Comparison of ENCODE assay signal across 24 cellular contexts in the genomic region with DNA sequence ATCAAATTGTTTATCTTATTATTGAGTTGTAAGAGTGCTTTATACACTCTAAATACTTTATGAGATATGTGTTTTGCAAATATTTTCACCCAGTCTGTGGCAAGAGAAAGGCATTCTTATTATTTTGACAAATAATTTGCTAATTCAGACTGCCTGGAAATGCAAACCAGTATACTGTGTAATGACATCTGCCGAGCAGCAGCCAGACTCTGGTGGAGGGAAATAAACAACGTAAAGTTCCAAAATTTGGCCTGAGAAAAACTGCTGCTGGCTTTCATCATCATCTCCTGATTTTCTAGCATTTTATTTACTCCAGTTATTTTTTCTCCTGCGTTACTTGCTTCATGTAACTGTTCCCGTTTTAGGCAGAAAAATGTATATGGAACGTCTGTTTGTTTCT.
DNase-seq lines count a peak whose midpoint lies in the region; ATAC-seq and TF ChIP-seq lines count a peak whose summit lies in the region.
"Had no signal": no experiment of that assay in that cellular context is flagged by ENCODE, and none has a peak within 500 bp of the region (broad histone marks: within the 10 kb centered on the region; RNA-seq: fewer than 3 reads in every experiment).

No MANE protein-coding gene starts in this region.

- H3K4me1 Mint-ChIP-seq in chondrocyte (ENCODE audit: low read depth): peaks cover 46% of the 10 kb centered on the region
- H3K4me1 Mint-ChIP-seq: activated CD4-positive, alpha-beta T cell treated with anti-CD3 and anti-CD28 coated beads, Interleukin-2, amount 10 ng/mL, durations not matched to agents 24 days and 14 days had no signal

- no peak overlapping the region for H3K4me2 ChIP-seq in mesenchymal stem cell (ENCODE audit: low read length, poor library complexity, severe bottlenecking)

- H2BK12ac ChIP-seq in mesenchymal stem cell (ENCODE audit: low read length in 2 of 2): no peak overlapping the region

- no peak overlapping the region for H2AFZ ChIP-seq in mesenchymal stem cell (ENCODE audit: low read depth, low read length)
- H2AFZ ChIP-seq: parathyroid adenoma had no signal

- no peaks in the 10 kb centered on the region for H3K36me3 Mint-ChIP-seq in chondrocyte (ENCODE audit: low read depth)
- H3K36me3 Mint-ChIP-seq: mesothelial cell of epicardium; natural killer cell treated with Interleukin-12 subunit alpha and Interleukin-12 subunit beta and Interleukin-15 and Interleukin-18, amount 100 ng/mL, for 72 hours had no signal

- no peak overlapping the region for H2BK120ac ChIP-seq in mesenchymal stem cell (ENCODE audit: low read depth, low read length)

- H3K27ac ChIP-seq in mesenchymal stem cell (ENCODE audit: low read length, poor library complexity, severe bottlenecking): no peak overlapping the region
- peak overlapping the region; percentile 88 to 94 for H3K27ac ChIP-seq in tibial artery
- H3K27ac ChIP-seq: parathyroid adenoma, RWPE1 had no signal

- no peaks in the 10 kb centered on the region for H3K27me3 ChIP-seq in mesenchymal stem cell (ENCODE audit: control insufficient read depth in 1 of 2, insufficient read depth in 1 of 2, low read length in 2 of 2)
- H3K27me3 ChIP-seq in tibial artery: no peaks in the 10 kb centered on the region
- H3K27me3 ChIP-seq: esophagus muscularis mucosa had no signal

- no peaks in the 10 kb centered on the region for H3K36me3 ChIP-seq in mesenchymal stem cell (ENCODE audit: control insufficient read depth in 1 of 2, insufficient read depth in 2 of 2, low read depth in 1 of 2, low read length in 2 of 2)
- H3K36me3 ChIP-seq in tibial artery: no peaks in the 10 kb centered on the region
- H3K36me3 ChIP-seq: esophagus muscularis mucosa had no signal

- ATAC-seq in GM18861 (IDR thresholded peaks at IDR 0.05; ENCODE audit: unreplicated experiment): no peak
- ATAC-seq in GM18858 (IDR thresholded peaks at IDR 0.05; ENCODE audit: unreplicated experiment): no peak
- ATAC-seq: natural killer cell treated with Interleukin-12 subunit alpha and Interleukin-12 subunit beta and Interleukin-15 and Interleukin-18, amount 100 ng/mL, for 72 hours had no signal

- WGBS in mesenchymal stem cell: 87% methylated on average over 5 of the region's 5 CpGs

- no peak overlapping the region for H4K91ac ChIP-seq in mesenchymal stem cell (ENCODE audit: low read length)

- no peak overlapping the region for H3K4me3 Mint-ChIP-seq in chondrocyte (ENCODE audit: unreplicated experiment)
- H3K4me3 Mint-ChIP-seq: activated CD4-positive, alpha-beta T cell treated with anti-CD3 and anti-CD28 coated beads, Interleukin-2, amount 10 ng/mL, durations not matched to agents 24 days and 14 days; HFFc6; mesothelial cell of epicardium; natural killer cell treated with Interleukin-12 subunit alpha and Interleukin-12 subunit beta and Interleukin-15 and Interleukin-18, amount 100 ng/mL, for 72 hours had no signal

- H3K79me1 ChIP-seq in mesenchymal stem cell (replicated peaks; ENCODE audit: low read length, poor library complexity, severe bottlenecking): no peaks in the 10 kb centered on the region

- peak overlapping the region; percentile 50 for H3K27ac Mint-ChIP-seq in chondrocyte (ENCODE audit: unreplicated experiment)
- H3K27ac Mint-ChIP-seq: activated CD4-positive, alpha-beta T cell treated with anti-CD3 and anti-CD28 coated beads, Interleukin-2, amount 10 ng/mL, durations not matched to agents 24 days and 14 days; HFFc6; mesothelial cell of epicardium; natural killer cell treated with Interleukin-12 subunit alpha and Interleukin-12 subunit beta and Interleukin-15 and Interleukin-18, amount 100 ng/mL, for 72 hours had no signal

- H3K14ac ChIP-seq in mesenchymal stem cell (ENCODE audit: low read length in 2 of 2): no peak overlapping the region

- no peak overlapping the region for H2AK5ac ChIP-seq in mesenchymal stem cell (ENCODE audit: low read length, severe bottlenecking)

- H3K9me3 Mint-ChIP-seq in chondrocyte (ENCODE audit: low read depth): peaks cover 4% of the 10 kb centered on the region
- H3K9me3 Mint-ChIP-seq: activated CD4-positive, alpha-beta T cell treated with anti-CD3 and anti-CD28 coated beads, Interleukin-2, amount 10 ng/mL, durations not matched to agents 24 days and 14 days; HFFc6; natural killer cell treated with Interleukin-12 subunit alpha and Interleukin-12 subunit beta and Interleukin-15 and Interleukin-18, amount 100 ng/mL, for 72 hours had no signal

- H3K23ac ChIP-seq in mesenchymal stem cell (ENCODE audit: low read length in 2 of 2): no peak overlapping the region

- H3K9me3 ChIP-seq in mesenchymal stem cell (ENCODE audit: control insufficient read depth, low read length) (no peaks in the 10 kb centered on the region), tibial artery (no peaks in the 10 kb centered on the region)
- H3K9me3 ChIP-seq: esophagus muscularis mucosa had no signal

- TF ChIP-seq CTCF in chondrocyte (IDR thresholded peaks at IDR 0.05): no peak
- no peak for TF ChIP-seq CTCF in tibial artery (IDR thresholded peaks at IDR 0.05)

- intact Hi-C loops in tibial artery (cut with DNase I; ENCODE audit: low total_unique reads): loop anchor here (10.0 kb wide), 1 partner anchor 794 kb away; a partner anchor contains a TSS
- intact Hi-C loops in head of caudate nucleus (cut with DNase I): no loop called here

- no peak overlapping the region for H3K4me3 ChIP-seq in mesenchymal stem cell (ENCODE audit: insufficient read depth in 1 of 2, low read depth in 1 of 2, low read length in 2 of 2)
- H3K4me3 ChIP-seq in tibial artery: no peak overlapping the region
- H3K4me3 ChIP-seq: esophagus muscularis mucosa had no signal

- H3K18ac ChIP-seq in mesenchymal stem cell (ENCODE audit: low read depth in 1 of 2, low read length in 2 of 2): no peak overlapping the region

- no peak overlapping the region for H2BK5ac ChIP-seq in mesenchymal stem cell (ENCODE audit: low read depth, low read length, poor library complexity, severe bottlenecking)

- no peak overlapping the region for H3K4ac ChIP-seq in mesenchymal stem cell (ENCODE audit: low read depth in 1 of 2, low read length in 2 of 2)

- H2BK15ac ChIP-seq in mesenchymal stem cell (ENCODE audit: low read depth, poor library complexity, severe bottlenecking): no peak overlapping the region

- no peak for DNase-seq in chondrocyte (ENCODE audit: low spot score)
- DNase-seq in fibroblast of the conjunctiva (ENCODE audit: low read depth): peak; percentile 16
- DNase-seq in mesenchymal stem cell: no peak
- no peak for DNase-seq in tibial artery
- DNase-seq in head of caudate nucleus: no peak
- no peak for DNase-seq in DMS53 (lab: John Stamatoyannopoulos, UW)
- DNase-seq: activated CD4-positive, alpha-beta T cell treated with anti-CD3 and anti-CD28 coated beads, Interleukin-2, amount 10 ng/mL, durations not matched to agents 24 days and 14 days; HFFc6; hypothalamus; KG1; kidney; MV-4-11; NCI-H2081; NCI-H510A treated with DMSO at 0.1 percent for 48 hours; small intestine; stimulated activated CD8-positive, alpha-beta memory T cell treated with anti-CD3 and anti-CD28 coated beads, Interleukin-4, amount 100 ng/mL, for 48 hours; SW 1271 had no signal

- H3K9ac ChIP-seq in mesenchymal stem cell (ENCODE audit: low read length): peak overlapping the region; percentile 34
- H3K9ac ChIP-seq: parathyroid adenoma had no signal

- H3K27me3 Mint-ChIP-seq in chondrocyte (ENCODE audit: low read depth): no peaks in the 10 kb centered on the region

- H3K4me1 ChIP-seq in mesenchymal stem cell (ENCODE audit: control insufficient read depth, insufficient read depth, low read depth, low read length) (no peaks in the 10 kb centered on the region), tibial artery (peaks cover 0 to 84% (median 35%) of the 10 kb centered on the region in 4 donors)
- H3K4me1 ChIP-seq: parathyroid adenoma had no signal

- H4K8ac ChIP-seq in mesenchymal stem cell (ENCODE audit: low read length): no peak overlapping the region
